In the genomic region with DNA sequence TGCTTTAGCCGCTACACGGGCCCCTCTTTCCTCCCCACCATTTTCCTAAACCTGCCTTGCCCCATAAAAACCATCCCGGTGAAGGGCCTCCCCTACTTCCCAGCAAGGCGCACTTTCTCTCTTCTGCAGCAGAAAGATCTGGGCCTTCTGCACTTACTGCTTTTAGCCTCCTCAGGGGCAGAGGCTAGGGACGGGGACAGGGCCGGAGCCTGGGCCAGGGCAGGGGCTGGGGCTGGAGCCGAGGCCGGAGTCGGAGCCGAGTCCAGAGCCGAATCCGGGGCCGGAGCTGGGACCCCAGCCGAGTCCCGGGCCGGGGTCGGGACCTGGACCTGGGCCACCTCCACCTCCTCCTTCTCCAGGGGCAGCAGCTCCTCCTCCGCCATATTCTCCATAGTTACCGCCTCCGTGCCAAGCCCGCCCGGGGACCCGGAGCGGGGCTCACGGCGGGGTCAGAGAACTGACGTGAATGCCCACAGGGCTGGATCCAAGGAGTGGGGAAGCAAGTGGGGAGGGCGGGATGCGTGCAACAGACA, we compare ENCODE assay signal across 1 cellular context.
TF ChIP-seq lines count a peak whose summit lies in the region.

No MANE protein-coding gene starts in this region.

TF ChIP-seq in HepG2, 621 proteins besides CTCF, POLR2A, EP300 and RAD21 (continued from another document and continues in another):
- TF ChIP-seq FOXP4 (CRISPR knock-in tag; IDR thresholded peaks at IDR 0.05) (no peak; the same call in 1 of the 2 replicates), BATF2 (CRISPR knock-in tag; IDR thresholded peaks at IDR 0.05) (0 out of 2 replicates have a peak, but pooled peaks have one; percentile 25), ZFP36 (IDR thresholded peaks at IDR 0.05; ENCODE audit: borderline replicate concordance, low read depth, low read length, partially characterized antibody) (no peak), HES4 (CRISPR knock-in tag; IDR thresholded peaks at IDR 0.05; ENCODE audit: borderline replicate concordance) (0 out of 2 replicates have a peak, but pooled peaks have one; percentile 34), PHF21A (CRISPR knock-in tag; IDR thresholded peaks at IDR 0.05) (no peak), ZNF558 (CRISPR knock-in tag; IDR thresholded peaks at IDR 0.05; ENCODE audit: borderline replicate concordance) (no peak), MYC (CRISPR knock-in tag; IDR thresholded peaks at IDR 0.05; ENCODE audit: borderline replicate concordance) (no peak), NFKB2 (CRISPR knock-in tag; IDR thresholded peaks at IDR 0.05; ENCODE audit: borderline replicate concordance) (no peak; the same call in 1 of the 2 replicates), ZNF564 (CRISPR knock-in tag; IDR thresholded peaks at IDR 0.05) (no peak), ZNF709 (CRISPR knock-in tag; IDR thresholded peaks at IDR 0.05) (no peak), ZNF704 (CRISPR knock-in tag; IDR thresholded peaks at IDR 0.05; ENCODE audit: borderline replicate concordance) (no peak), THAP11 (CRISPR knock-in tag; IDR thresholded peaks at IDR 0.05) (no peak), SNAPC4 (CRISPR knock-in tag; IDR thresholded peaks at IDR 0.05) (no peak), ZNF430 (CRISPR knock-in tag; IDR thresholded peaks at IDR 0.05) (no peak), ZNF563 (CRISPR knock-in tag; IDR thresholded peaks at IDR 0.05) (0 out of 2 replicates have a peak, but pooled peaks have one; percentile 13), TARDBP (CRISPR knock-in tag; IDR thresholded peaks at IDR 0.05) (no peak; the same call in 1 of the 2 replicates), SAP130 (CRISPR knock-in tag; IDR thresholded peaks at IDR 0.05; ENCODE audit: low read depth) (peak; percentile 4; the same call in 1 of the 2 replicates), YEATS4 (CRISPR knock-in tag; IDR thresholded peaks at IDR 0.05; ENCODE audit: borderline replicate concordance) (peak; percentile 80), ONECUT2 (CRISPR knock-in tag; IDR thresholded peaks at IDR 0.05) (no peak), EED (CRISPR knock-in tag; IDR thresholded peaks at IDR 0.05) (no peak), ZNF230 (CRISPR knock-in tag; IDR thresholded peaks at IDR 0.05) (0 out of 2 replicates have a peak, but pooled peaks have one; percentile 19), TCF12 (IDR thresholded peaks at IDR 0.05) (no peak), TCF12 (CRISPR knock-in tag; IDR thresholded peaks at IDR 0.05) (no peak), PBX2 (CRISPR knock-in tag; IDR thresholded peaks at IDR 0.05) (no peak)
- TF ChIP-seq, protein P1, sequence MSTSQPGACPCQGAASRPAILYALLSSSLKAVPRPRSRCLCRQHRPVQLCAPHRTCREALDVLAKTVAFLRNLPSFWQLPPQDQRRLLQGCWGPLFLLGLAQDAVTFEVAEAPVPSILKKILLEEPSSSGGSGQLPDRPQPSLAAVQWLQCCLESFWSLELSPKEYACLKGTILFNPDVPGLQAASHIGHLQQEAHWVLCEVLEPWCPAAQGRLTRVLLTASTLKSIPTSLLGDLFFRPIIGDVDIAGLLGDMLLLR (CRISPR knock-in tag; IDR thresholded peaks at IDR 0.05) = no peak
- TF ChIP-seq, protein P2, sequence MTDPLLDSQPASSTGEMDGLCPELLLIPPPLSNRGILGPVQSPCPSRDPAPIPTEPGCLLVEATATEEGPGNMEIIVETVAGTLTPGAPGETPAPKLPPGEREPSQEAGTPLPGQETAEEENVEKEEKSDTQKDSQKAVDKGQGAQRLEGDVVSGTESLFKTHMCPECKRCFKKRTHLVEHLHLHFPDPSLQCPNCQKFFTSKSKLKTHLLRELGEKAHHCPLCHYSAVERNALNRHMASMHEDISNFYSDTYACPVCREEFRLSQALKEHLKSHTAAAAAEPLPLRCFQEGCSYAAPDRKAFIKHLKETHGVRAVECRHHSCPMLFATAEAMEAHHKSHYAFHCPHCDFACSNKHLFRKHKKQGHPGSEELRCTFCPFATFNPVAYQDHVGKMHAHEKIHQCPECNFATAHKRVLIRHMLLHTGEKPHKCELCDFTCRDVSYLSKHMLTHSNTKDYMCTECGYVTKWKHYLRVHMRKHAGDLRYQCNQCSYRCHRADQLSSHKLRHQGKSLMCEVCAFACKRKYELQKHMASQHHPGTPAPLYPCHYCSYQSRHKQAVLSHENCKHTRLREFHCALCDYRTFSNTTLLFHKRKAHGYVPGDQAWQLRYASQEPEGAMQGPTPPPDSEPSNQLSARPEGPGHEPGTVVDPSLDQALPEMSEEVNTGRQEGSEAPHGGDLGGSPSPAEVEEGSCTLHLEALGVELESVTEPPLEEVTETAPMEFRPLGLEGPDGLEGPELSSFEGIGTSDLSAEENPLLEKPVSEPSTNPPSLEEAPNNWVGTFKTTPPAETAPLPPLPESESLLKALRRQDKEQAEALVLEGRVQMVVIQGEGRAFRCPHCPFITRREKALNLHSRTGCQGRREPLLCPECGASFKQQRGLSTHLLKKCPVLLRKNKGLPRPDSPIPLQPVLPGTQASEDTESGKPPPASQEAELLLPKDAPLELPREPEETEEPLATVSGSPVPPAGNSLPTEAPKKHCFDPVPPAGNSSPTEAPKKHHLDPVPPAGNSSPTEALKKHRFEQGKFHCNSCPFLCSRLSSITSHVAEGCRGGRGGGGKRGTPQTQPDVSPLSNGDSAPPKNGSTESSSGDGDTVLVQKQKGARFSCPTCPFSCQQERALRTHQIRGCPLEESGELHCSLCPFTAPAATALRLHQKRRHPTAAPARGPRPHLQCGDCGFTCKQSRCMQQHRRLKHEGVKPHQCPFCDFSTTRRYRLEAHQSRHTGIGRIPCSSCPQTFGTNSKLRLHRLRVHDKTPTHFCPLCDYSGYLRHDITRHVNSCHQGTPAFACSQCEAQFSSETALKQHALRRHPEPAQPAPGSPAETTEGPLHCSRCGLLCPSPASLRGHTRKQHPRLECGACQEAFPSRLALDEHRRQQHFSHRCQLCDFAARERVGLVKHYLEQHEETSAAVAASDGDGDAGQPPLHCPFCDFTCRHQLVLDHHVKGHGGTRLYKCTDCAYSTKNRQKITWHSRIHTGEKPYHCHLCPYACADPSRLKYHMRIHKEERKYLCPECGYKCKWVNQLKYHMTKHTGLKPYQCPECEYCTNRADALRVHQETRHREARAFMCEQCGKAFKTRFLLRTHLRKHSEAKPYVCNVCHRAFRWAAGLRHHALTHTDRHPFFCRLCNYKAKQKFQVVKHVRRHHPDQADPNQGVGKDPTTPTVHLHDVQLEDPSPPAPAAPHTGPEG (CRISPR knock-in tag; IDR thresholded peaks at IDR 0.05) = no peak
- TF ChIP-seq, protein P3, sequence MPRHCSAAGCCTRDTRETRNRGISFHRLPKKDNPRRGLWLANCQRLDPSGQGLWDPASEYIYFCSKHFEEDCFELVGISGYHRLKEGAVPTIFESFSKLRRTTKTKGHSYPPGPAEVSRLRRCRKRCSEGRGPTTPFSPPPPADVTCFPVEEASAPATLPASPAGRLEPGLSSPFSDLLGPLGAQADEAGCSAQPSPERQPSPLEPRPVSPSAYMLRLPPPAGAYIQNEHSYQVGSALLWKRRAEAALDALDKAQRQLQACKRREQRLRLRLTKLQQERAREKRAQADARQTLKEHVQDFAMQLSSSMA (CRISPR knock-in tag; IDR thresholded peaks at IDR 0.05) = no peak
- TF ChIP-seq, protein P4, sequence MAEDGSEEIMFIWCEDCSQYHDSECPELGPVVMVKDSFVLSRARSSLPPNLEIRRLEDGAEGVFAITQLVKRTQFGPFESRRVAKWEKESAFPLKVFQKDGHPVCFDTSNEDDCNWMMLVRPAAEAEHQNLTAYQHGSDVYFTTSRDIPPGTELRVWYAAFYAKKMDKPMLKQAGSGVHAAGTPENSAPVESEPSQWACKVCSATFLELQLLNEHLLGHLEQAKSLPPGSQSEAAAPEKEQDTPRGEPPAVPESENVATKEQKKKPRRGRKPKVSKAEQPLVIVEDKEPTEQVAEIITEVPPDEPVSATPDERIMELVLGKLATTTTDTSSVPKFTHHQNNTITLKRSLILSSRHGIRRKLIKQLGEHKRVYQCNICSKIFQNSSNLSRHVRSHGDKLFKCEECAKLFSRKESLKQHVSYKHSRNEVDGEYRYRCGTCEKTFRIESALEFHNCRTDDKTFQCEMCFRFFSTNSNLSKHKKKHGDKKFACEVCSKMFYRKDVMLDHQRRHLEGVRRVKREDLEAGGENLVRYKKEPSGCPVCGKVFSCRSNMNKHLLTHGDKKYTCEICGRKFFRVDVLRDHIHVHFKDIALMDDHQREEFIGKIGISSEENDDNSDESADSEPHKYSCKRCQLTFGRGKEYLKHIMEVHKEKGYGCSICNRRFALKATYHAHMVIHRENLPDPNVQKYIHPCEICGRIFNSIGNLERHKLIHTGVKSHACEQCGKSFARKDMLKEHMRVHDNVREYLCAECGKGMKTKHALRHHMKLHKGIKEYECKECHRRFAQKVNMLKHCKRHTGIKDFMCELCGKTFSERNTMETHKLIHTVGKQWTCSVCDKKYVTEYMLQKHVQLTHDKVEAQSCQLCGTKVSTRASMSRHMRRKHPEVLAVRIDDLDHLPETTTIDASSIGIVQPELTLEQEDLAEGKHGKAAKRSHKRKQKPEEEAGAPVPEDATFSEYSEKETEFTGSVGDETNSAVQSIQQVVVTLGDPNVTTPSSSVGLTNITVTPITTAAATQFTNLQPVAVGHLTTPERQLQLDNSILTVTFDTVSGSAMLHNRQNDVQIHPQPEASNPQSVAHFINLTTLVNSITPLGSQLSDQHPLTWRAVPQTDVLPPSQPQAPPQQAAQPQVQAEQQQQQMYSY (CRISPR knock-in tag; IDR thresholded peaks at IDR 0.05) = peak; percentile 53; the same call in 1 of the 2 replicates
- TF ChIP-seq, protein P5, sequence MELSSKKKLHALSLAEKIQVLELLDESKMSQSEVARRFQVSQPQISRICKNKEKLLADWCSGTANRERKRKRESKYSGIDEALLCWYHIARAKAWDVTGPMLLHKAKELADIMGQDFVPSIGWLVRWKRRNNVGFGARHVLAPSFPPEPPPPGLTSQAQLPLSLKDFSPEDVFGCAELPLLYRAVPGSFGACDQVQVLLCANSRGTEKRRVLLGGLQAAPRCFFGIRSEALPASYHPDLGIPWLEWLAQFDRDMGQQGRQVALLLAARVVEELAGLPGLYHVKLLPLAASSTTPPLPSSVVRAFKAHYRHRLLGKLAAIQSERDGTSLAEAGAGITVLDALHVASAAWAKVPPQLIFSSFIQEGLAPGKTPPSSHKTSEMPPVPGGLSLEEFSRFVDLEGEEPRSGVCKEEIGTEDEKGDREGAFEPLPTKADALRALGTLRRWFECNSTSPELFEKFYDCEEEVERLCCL (CRISPR knock-in tag; IDR thresholded peaks at IDR 0.05; ENCODE audit: borderline replicate concordance) = no peak
